In the genomic region with DNA sequence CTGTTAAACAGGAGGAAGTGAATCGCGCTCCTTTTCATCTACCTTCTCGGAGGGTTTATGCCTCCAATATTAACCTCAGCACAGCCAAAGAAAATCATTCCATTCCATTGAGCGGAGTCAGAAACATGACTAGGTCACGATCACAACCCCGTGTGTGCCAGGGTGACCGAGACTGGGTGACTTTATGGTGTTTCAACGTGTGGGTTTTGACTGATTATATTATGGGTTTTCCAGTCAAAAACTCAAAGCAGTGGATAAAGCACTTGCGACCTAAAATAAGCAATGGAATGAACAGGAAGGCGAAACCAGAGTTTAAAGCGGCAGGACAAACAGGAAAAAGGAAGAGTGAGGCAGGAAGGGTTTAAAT, we compare ENCODE assay signal across 6 cellular contexts. TPM values are rescaled to one million over a fixed set of nuclear protein-coding genes. Genes with fewer than 3 reads are reported as not detected.
A peak's percentile ranks its signal among the peaks of the same experiment; 100 is the strongest.
DNase-seq lines count a peak whose midpoint lies in the region; ATAC-seq, FAIRE-seq and TF ChIP-seq lines count a peak whose summit lies in the region.

No MANE protein-coding gene starts in this region.

- no peak for TF ChIP-seq CTCF in D721Med (IDR thresholded peaks at IDR 0.05; ENCODE audit: insufficient read depth, missing control alignments)

- peak; percentile 39 for DNase-seq in Caki2 (ENCODE audit: low read depth)
- DNase-seq in activated CD4-positive, alpha-beta memory T cell treated with anti-CD3 and anti-CD28 coated beads, Interleukin-2, amount 10 ng/mL, durations not matched to agents 7 days and 5 days, result no peak
- DNase-seq in D721Med (ENCODE audit: insufficient read length, low spot score), result no peak
- no peak for DNase-seq in AML-193 (lab: John Stamatoyannopoulos, UW)

- peaks cover 37% of the 10 kb centered on the region for H3K27me3 Mint-ChIP-seq in activated CD4-positive, alpha-beta memory T cell treated with anti-CD3 and anti-CD28 coated beads, Interleukin-2, amount 10 ng/mL, durations not matched to agents 7 days and 5 days

- H3K4me3 ChIP-seq in mononuclear cell (ENCODE audit: low read length), result peak overlapping the region; percentile 60

- in situ Hi-C loops in Caki2 (cut with HindIII; ENCODE audit: low pct_unique_long_range_greater_than_20kb, low sequenced_read_pairs), result no loop called here

- peaks cover 26% of the 10 kb centered on the region for H3K4me1 ChIP-seq in mononuclear cell (ENCODE audit: insufficient read depth, low read length)

- no peak for FAIRE-seq in D721Med (lab: Jason Lieb, UNC)

- H3K27ac Mint-ChIP-seq in activated CD4-positive, alpha-beta memory T cell treated with anti-CD3 and anti-CD28 coated beads, Interleukin-2, amount 10 ng/mL, durations not matched to agents 7 days and 5 days, result peak overlapping the region; percentile 71

- H3K27me3 ChIP-seq in mononuclear cell (ENCODE audit: insufficient read depth, low read length), result peaks cover 35% of the 10 kb centered on the region

- peaks cover 23% of the 10 kb centered on the region for H3K36me3 Mint-ChIP-seq in activated CD4-positive, alpha-beta memory T cell treated with anti-CD3 and anti-CD28 coated beads, Interleukin-2, amount 10 ng/mL, durations not matched to agents 7 days and 5 days (ENCODE audit: low read depth)

- peaks cover 8% of the 10 kb centered on the region for H3K9me3 Mint-ChIP-seq in activated CD4-positive, alpha-beta memory T cell treated with anti-CD3 and anti-CD28 coated beads, Interleukin-2, amount 10 ng/mL, durations not matched to agents 7 days and 5 days

- POLR2A ChIA-PET in activated CD4-positive, alpha-beta memory T cell treated with anti-CD3 and anti-CD28 coated beads, Interleukin-2, amount 10 ng/mL, durations not matched to agents 7 days and 5 days (lab: Charles Lee), result interaction anchor here (0.9 to 3.3 kb wide), 5 partner anchors 17 to 37 kb away, joined by 3 to 14 read pairs (median 3); no protein-coding TSS in a partner anchor

- no peak for ATAC-seq in GM18907 (IDR thresholded peaks at IDR 0.05; ENCODE audit: unreplicated experiment)

- no peaks in the 10 kb centered on the region for H3K9me3 ChIP-seq in mononuclear cell (ENCODE audit: low read depth, low read length)

- peak overlapping the region; percentile 94 for H3K4me3 Mint-ChIP-seq in activated CD4-positive, alpha-beta memory T cell treated with anti-CD3 and anti-CD28 coated beads, Interleukin-2, amount 10 ng/mL, durations not matched to agents 7 days and 5 days

- H3K4me1 Mint-ChIP-seq in activated CD4-positive, alpha-beta memory T cell treated with anti-CD3 and anti-CD28 coated beads, Interleukin-2, amount 10 ng/mL, durations not matched to agents 7 days and 5 days, result peaks cover 36% of the 10 kb centered on the region

- CTCF ChIA-PET in activated CD4-positive, alpha-beta memory T cell treated with anti-CD3 and anti-CD28 coated beads, Interleukin-2, amount 10 ng/mL, durations not matched to agents 7 days and 5 days (lab: Charles Lee), result interaction anchor here (0.7 to 1.9 kb wide), 3 partner anchors 18 to 912 kb away, joined by 3 to 16 read pairs (median 3); no protein-coding TSS in a partner anchor

RNA-seq across cellular contexts. Expression of a gene that starts 1.4 kb away (rescaled TPM):
- total RNA-seq in Caki2 (2014; rRNA removed; shearing (Covaris generic); ENCODE audit: low replicate concordance), result 38.4 and 42.5 TPM in 2 replicates
- 1 to 10 TPM; 6.8 to 7.1 TPM for total RNA-seq in activated CD4-positive, alpha-beta memory T cell treated with anti-CD3 and anti-CD28 coated beads, Interleukin-2, amount 10 ng/mL, durations not matched to agents 7 days and 5 days
- total RNA-seq in mononuclear cell, result 2.7 TPM

RNA-seq across cellular contexts. Expression of a gene that starts 10.6 kb away (rescaled TPM):
- not detected in 2 replicates for total RNA-seq in Caki2 (2014; rRNA removed; shearing (Covaris generic); ENCODE audit: low replicate concordance)
- total RNA-seq in activated CD4-positive, alpha-beta memory T cell treated with anti-CD3 and anti-CD28 coated beads, Interleukin-2, amount 10 ng/mL, durations not matched to agents 7 days and 5 days, result under 1 TPM in 1 of 2 experiments, not detected in 1; 0.53 TPM
- 0.73 TPM for total RNA-seq in mononuclear cell

RNA-seq across cellular contexts. Expression of a gene that starts 34.6 kb away (rescaled TPM):
- 20.2 and 36.6 TPM in 2 replicates for total RNA-seq in Caki2 (2014; rRNA removed; shearing (Covaris generic); ENCODE audit: low replicate concordance)
- total RNA-seq in activated CD4-positive, alpha-beta memory T cell treated with anti-CD3 and anti-CD28 coated beads, Interleukin-2, amount 10 ng/mL, durations not matched to agents 7 days and 5 days, result 10 to 100 TPM; 81.2 to 86.1 TPM
- 198 TPM for total RNA-seq in mononuclear cell

RNA-seq across cellular contexts. Expression of a gene that starts 35.5 kb away (rescaled TPM):
- 0.38 and 0.74 TPM in 2 replicates for total RNA-seq in Caki2 (2014; rRNA removed; shearing (Covaris generic); ENCODE audit: low replicate concordance)
- 10 to 100 TPM; 38.8 to 40.5 TPM for total RNA-seq in activated CD4-positive, alpha-beta memory T cell treated with anti-CD3 and anti-CD28 coated beads, Interleukin-2, amount 10 ng/mL, durations not matched to agents 7 days and 5 days
- 30.3 TPM for total RNA-seq in mononuclear cell
